ENCODE assay signal across 9 cellular contexts in the genomic region with DNA sequence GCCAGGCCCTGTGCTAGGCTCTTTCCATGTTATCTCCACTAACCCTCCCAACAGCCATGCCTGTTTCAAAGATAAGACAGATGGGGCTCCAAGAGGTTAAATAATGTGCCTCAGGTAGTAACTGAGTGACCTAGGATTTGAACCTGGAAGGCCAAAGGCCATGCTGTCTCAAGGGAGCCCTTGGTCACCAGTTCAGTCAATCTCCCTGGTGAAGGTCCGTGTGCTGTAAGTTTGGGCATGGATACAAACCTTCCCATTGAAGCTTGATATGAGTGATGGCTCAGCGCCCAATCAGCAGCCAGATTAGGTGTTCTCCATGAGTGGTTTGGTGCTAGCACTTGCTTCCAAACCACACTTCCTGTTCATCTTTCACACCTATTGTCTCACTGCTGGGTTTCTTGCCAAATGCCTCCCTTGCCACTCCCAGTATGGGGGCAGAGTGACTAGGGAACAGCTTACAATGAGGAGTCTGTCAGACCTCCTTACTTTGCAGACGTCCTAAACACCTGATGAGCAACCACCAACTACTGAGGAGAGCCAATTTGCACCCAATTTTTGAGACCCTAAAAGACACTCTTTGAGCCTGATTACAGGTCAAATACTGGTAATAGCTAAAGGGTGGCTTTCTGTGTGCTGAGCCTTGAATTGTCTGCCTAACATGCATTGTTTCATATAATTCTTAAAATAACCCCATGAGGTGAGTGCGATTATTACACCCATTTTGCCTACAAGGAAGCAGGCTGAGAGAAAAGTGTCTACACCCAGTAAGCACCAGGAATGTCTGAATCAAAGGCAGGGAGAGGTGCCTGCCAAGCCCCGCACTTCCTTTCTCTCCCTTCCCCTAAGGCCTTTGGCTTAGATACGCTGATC. TPM values are rescaled to one million over a fixed set of nuclear protein-coding genes. Genes with fewer than 3 reads are reported as not detected.
A peak's percentile ranks its signal among the peaks of the same experiment; 100 is the strongest.
DNase-seq lines count a peak whose midpoint lies in the region; ATAC-seq, FAIRE-seq and TF ChIP-seq lines count a peak whose summit lies in the region.
"Had no signal": no experiment of that assay in that cellular context is flagged by ENCODE, and none has a peak within 500 bp of the region (broad histone marks: within the 10 kb centered on the region; RNA-seq: fewer than 3 reads in every experiment).

No MANE protein-coding gene starts in this region.

- TF ChIP-seq CTCF in bronchial epithelial cell (IDR thresholded peaks at IDR 0.05; ENCODE audit: insufficient read depth, low read length, severe bottlenecking): peak; percentile 29
- no peak for TF ChIP-seq CTCF in osteocyte (IDR thresholded peaks at IDR 0.05)

- H3K4me1 ChIP-seq in mucosa of stomach (ENCODE audit: control insufficient read depth, insufficient read depth, low read length): peaks cover 53% of the 10 kb centered on the region

- DNase-seq in NOMO-1 treated with DMSO at 0.1 percent for 48 hours (lab: John Stamatoyannopoulos, UW; ENCODE audit: unreplicated experiment): peak; percentile 24
- no peak for DNase-seq in NOMO-1 treated with dmso at 0.1 percent for 144 hours (lab: John Stamatoyannopoulos, UW; ENCODE audit: unreplicated experiment)
- DNase-seq in T-helper 1 cell: peak; percentile 24 to 64 (median 47)
- peak; percentile 96 for DNase-seq in bronchial epithelial cell (ENCODE audit: low read depth)
- peak; percentile 80 for DNase-seq in urothelium cell line (ENCODE audit: low spot score)
- no peak for DNase-seq in osteocyte (ENCODE audit: extremely low spot score, unreplicated experiment)

- H3K27me3 ChIP-seq in bronchial epithelial cell (ENCODE audit: control insufficient read depth, insufficient read depth, low read length) (no peaks in the 10 kb centered on the region), mucosa of stomach (ENCODE audit: control insufficient read depth, insufficient read depth, low read length) (no peaks in the 10 kb centered on the region)

- no peak overlapping the region for H3K4me3 ChIP-seq in bronchial epithelial cell (ENCODE audit: low read depth, low read length)
- H3K4me3 ChIP-seq in mucosa of stomach (ENCODE audit: low read length): peak overlapping the region; percentile 42

- H3K4me3 Mint-ChIP-seq in osteocyte (ENCODE audit: unreplicated experiment): no peak overlapping the region
- H3K4me3 Mint-ChIP-seq: brain had no signal

- H3K9me3 Mint-ChIP-seq in osteocyte (ENCODE audit: unreplicated experiment): no peaks in the 10 kb centered on the region

- H3K36me3 ChIP-seq in bronchial epithelial cell (ENCODE audit: control insufficient read depth, insufficient read depth, low read length) (no peaks in the 10 kb centered on the region), mucosa of stomach (ENCODE audit: control insufficient read depth, insufficient read depth, low read length) (no peaks in the 10 kb centered on the region)

- H3K36me3 Mint-ChIP-seq in osteocyte (ENCODE audit: unreplicated experiment): no peaks in the 10 kb centered on the region
- H3K36me3 Mint-ChIP-seq: brain had no signal

- peak; percentile 93 for FAIRE-seq in bronchial epithelial cell (lab: Jason Lieb, UNC)
- peak; percentile 87 for FAIRE-seq in urothelium cell line (lab: Jason Lieb, UNC)

- ATAC-seq in HG03469 (IDR thresholded peaks at IDR 0.05; ENCODE audit: unreplicated experiment): peak; percentile 59

- H3K4me1 Mint-ChIP-seq in osteocyte (ENCODE audit: unreplicated experiment): peaks cover 8% of the 10 kb centered on the region

- no peaks in the 10 kb centered on the region for H3K9me3 ChIP-seq in mucosa of stomach (ENCODE audit: control insufficient read depth, low read length)

- H3K9ac ChIP-seq in mucosa of stomach (ENCODE audit: low read length): peak overlapping the region; percentile 58

- no peak overlapping the region for H3K27ac Mint-ChIP-seq in osteocyte (ENCODE audit: unreplicated experiment)

- H3K27me3 Mint-ChIP-seq in osteocyte (ENCODE audit: unreplicated experiment): peaks cover 2% of the 10 kb centered on the region

RNA-seq across cellular contexts. Expression of gene FOS, which starts 48.5 kb away (rescaled TPM):
- 131 and 143 TPM in 2 replicates for total RNA-seq in bronchial epithelial cell
- 438 and 598 TPM in 2 replicates for total RNA-seq in osteocyte

RNA-seq across cellular contexts. Expression of gene TMED10, which starts 53.7 kb away (rescaled TPM):
- total RNA-seq in bronchial epithelial cell (244 and 363 TPM in 2 replicates), osteocyte (380 and 409 TPM in 2 replicates)

Comparison
In these comparisons a context has a peak if more than half of its experiments do, and no peak if none do; other contexts are left out.
1. DNase-seq: peak in NOMO-1 treated with DMSO at 0.1 percent for 48 hours (single experiment), T-helper 1 cell (5 of 5), bronchial epithelial cell (single experiment) and urothelium cell line (single experiment); none in NOMO-1 treated with dmso at 0.1 percent for 144 hours (single experiment) and osteocyte (single experiment).